ENCODE assay signal across 18 cellular contexts in genomic region chr11:93577291-93577690, GRCh38. TPM values are rescaled to one million over a fixed set of nuclear protein-coding genes. Genes with fewer than 3 reads are reported as not detected.
A peak's percentile ranks its signal among the peaks of the same experiment; 100 is the strongest.
DNase-seq lines count a peak whose midpoint lies in the region; ATAC-seq and TF ChIP-seq lines count a peak whose summit lies in the region.
"Had no signal": no experiment of that assay in that cellular context is flagged by ENCODE, and none has a peak within 500 bp of the region (broad histone marks: within the 10 kb centered on the region; RNA-seq: fewer than 3 reads in every experiment).

No MANE protein-coding gene starts in this region.

- peak overlapping the region; percentile 54 for H3K9ac ChIP-seq in adipocyte (ENCODE audit: low read length)
- no peak overlapping the region for H3K9ac ChIP-seq in skeletal muscle tissue (ENCODE audit: low read depth in 1 of 3, low read length in 3 of 3)

- DNase-seq in GM03348 (ENCODE audit: low spot score) (peak; percentile 44), adipocyte (ENCODE audit: low read depth) (no peak), foreskin fibroblast (peak; percentile 3 to 10), GOT3 (lab: John Stamatoyannopoulos, UW) (no peak), NCI-H2081 (lab: John Stamatoyannopoulos, UW) (no peak)
- no peak for DNase-seq in stimulated activated CD4-positive, alpha-beta T cell treated with anti-CD3 and anti-CD28 coated beads, Interleukin-15, amount 100 ng/mL, for 24 hours
- DNase-seq: amygdala; dermis blood vessel endothelial cell; DMS79; NCI-H2107; RPMI8226; stimulated activated CD4-positive, alpha-beta T cell treated with anti-CD3 and anti-CD28 coated beads, Interleukin-2, amount 100 ng/mL, for 24 hours; T-cell had no signal

- H3K9me3 ChIP-seq in adipocyte (ENCODE audit: control insufficient read depth, low read length) (peaks cover 11% of the 10 kb centered on the region), skeletal muscle tissue (ENCODE audit: control insufficient read depth in 3 of 3, low read length in 3 of 3) (no peaks in the 10 kb centered on the region)
- H3K9me3 ChIP-seq: suprapubic skin had no signal

- H3K27ac ChIP-seq in skeletal muscle tissue (ENCODE audit: low read depth, low read length): peak overlapping the region; percentile 10
- H3K27ac ChIP-seq: C4-2B, suprapubic skin had no signal

- H3K4me1 ChIP-seq in adipocyte (ENCODE audit: control insufficient read depth, insufficient read depth, low read length) (peaks cover 17% of the 10 kb centered on the region), skeletal muscle tissue (ENCODE audit: control insufficient read depth in 3 of 3, insufficient read depth in 3 of 3, low read length in 3 of 3) (peaks cover 0 to 10% (median 0%) of the 10 kb centered on the region in 3 donors)
- H3K4me1 ChIP-seq: suprapubic skin had no signal

- no peak overlapping the region for H3K4me3 ChIP-seq in adipocyte (ENCODE audit: low read length)
- no peak overlapping the region for H3K4me3 ChIP-seq in foreskin fibroblast (ENCODE audit: low read depth in 1 of 2, low read length in 2 of 2)
- H3K4me3 ChIP-seq in skeletal muscle tissue (ENCODE audit: low read length in 3 of 3): no peak overlapping the region
- H3K4me3 ChIP-seq: suprapubic skin had no signal

- TF ChIP-seq CTCF in foreskin fibroblast (IDR thresholded peaks at IDR 0.05; ENCODE audit: low read depth, low read length): no peak

- no peaks in the 10 kb centered on the region for H3K36me3 ChIP-seq in adipocyte (ENCODE audit: control insufficient read depth, insufficient read depth, low read length, severe bottlenecking)
- no peaks in the 10 kb centered on the region for H3K36me3 ChIP-seq in skeletal muscle tissue (ENCODE audit: control insufficient read depth in 3 of 3, insufficient read depth in 3 of 3, low read length in 3 of 3)
- H3K36me3 ChIP-seq: suprapubic skin had no signal

- H3K27me3 ChIP-seq in adipocyte (replicated peaks; ENCODE audit: control insufficient read depth, insufficient read depth, low read length) (no peaks in the 10 kb centered on the region), skeletal muscle tissue (ENCODE audit: control insufficient read depth in 3 of 3, insufficient read depth in 3 of 3, low read length in 3 of 3) (no peaks in the 10 kb centered on the region)
- H3K27me3 ChIP-seq: suprapubic skin had no signal

- no peak for ATAC-seq in HG02970 (IDR thresholded peaks at IDR 0.05; ENCODE audit: low FRiP score, unreplicated experiment)
- ATAC-seq: natural killer cell treated with Interleukin-12 subunit alpha and Interleukin-12 subunit beta and Interleukin-15 and Interleukin-18, amount 100 ng/mL, for 72 hours; T-cell had no signal

RNA-seq across cellular contexts. Expression of gene SMCO4, which starts 34.1 kb away (rescaled TPM):
- total RNA-seq in skeletal muscle tissue: 2.6 TPM

Comparison
In these comparisons a context has a peak if more than half of its experiments do, and no peak if none do; other contexts are left out.
1. DNase-seq: peak in GM03348 (single experiment) and foreskin fibroblast (2 of 2); none in adipocyte (single experiment), GOT3 (single experiment), stimulated activated CD4-positive, alpha-beta T cell treated with anti-CD3 and anti-CD28 coated beads, Interleukin-15, amount 100 ng/mL, for 24 hours (single experiment) and NCI-H2081 (0 of 2).